8 cellular contexts compared by ENCODE assay signal in the genomic region with DNA sequence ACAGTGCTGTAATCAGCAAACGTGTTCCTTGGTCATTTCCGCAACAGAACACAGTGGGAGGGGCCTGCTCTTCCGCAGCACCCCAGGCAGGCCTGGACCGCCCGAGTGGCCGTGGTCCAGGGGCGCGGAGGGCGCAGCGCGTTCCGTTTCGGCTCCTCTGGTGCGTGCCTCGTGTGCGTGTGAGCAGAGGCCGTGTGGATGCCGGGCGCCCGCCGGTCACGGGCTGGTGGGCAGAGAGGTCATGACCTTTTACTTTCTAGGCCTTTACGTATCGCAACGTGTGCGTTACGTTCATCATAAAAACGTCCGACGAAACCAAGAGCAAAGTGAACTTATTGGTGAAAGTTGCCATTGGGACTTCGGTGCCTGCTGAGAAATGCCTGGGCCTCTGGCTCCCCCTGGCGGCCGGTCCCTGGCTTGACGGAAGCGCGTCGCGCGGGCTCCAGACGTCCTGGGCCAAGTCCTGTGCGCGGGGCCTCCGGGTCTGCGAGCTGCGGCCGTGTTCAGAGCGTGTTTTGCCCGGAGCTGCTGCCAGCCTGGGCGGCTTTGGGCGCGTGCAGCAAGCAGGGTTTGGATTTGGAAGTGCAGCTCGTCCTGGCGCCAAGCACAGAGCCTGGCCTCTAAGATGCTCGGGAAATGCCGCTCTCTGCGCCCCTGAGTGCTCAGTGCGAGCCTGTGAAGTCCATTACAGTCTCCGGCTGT. TPM values are rescaled to one million over a fixed set of nuclear protein-coding genes. Genes with fewer than 3 reads are reported as not detected.
DNase-seq lines count a peak whose midpoint lies in the region; FAIRE-seq and TF ChIP-seq lines count a peak whose summit lies in the region.

No MANE protein-coding gene starts in this region.

- intact Hi-C loops in left ventricle myocardium inferior (cut with micrococcal nuclease) = no loop called here

- H3K27me3 ChIP-seq in MG63 (no peaks in the 10 kb centered on the region), left ventricle myocardium inferior (ENCODE audit: low read depth) (no peaks in the 10 kb centered on the region), rectal smooth muscle tissue (ENCODE audit: control insufficient read depth, insufficient read depth, low read length) (no peaks in the 10 kb centered on the region)

- H3K9me3 ChIP-seq in MG63 = no peaks in the 10 kb centered on the region
- no peaks in the 10 kb centered on the region for H3K9me3 ChIP-seq in left ventricle myocardium inferior (replicated peaks)

- H3K36me3 ChIP-seq in MG63 (no peaks in the 10 kb centered on the region), left ventricle myocardium inferior (no peaks in the 10 kb centered on the region), rectal smooth muscle tissue (ENCODE audit: control insufficient read depth, insufficient read depth, low read length) (no peaks in the 10 kb centered on the region)

- no peak overlapping the region for H3K9ac ChIP-seq in rectal smooth muscle tissue (ENCODE audit: low read length)

- DNase-seq in NK-92 treated with Interleukin-12 subunit alpha and Interleukin-12 subunit beta, amount 100 ng/mL, for 24 hours (lab: John Stamatoyannopoulos, UW) = peak; percentile 46
- DNase-seq in NK-92 (lab: John Stamatoyannopoulos, UW; ENCODE audit: unreplicated experiment) (no peak), MG63 (peak; percentile 77), T-helper 2 cell (peak; percentile 61 to 85 (median 73)), amniotic epithelial cell (ENCODE audit: low read depth) (peak; percentile 90), left ventricle myocardium inferior (peak; percentile 86), urothelium cell line (ENCODE audit: low spot score) (peak; percentile 75)

- FAIRE-seq in urothelium cell line (lab: Jason Lieb, UNC) = no peak

- peak overlapping the region; percentile 91 for H3K27ac ChIP-seq in left ventricle myocardium inferior (replicated peaks)
- peak overlapping the region; percentile 81 for H3K27ac ChIP-seq in rectal smooth muscle tissue (ENCODE audit: low read depth, low read length)

- H3K4me1 ChIP-seq in left ventricle myocardium inferior = peaks cover 38% of the 10 kb centered on the region
- H3K4me1 ChIP-seq in rectal smooth muscle tissue (ENCODE audit: control insufficient read depth, insufficient read depth, low read length) = peaks cover 7% of the 10 kb centered on the region

- H3K4me3 ChIP-seq in MG63 (peak overlapping the region; percentile 37), left ventricle myocardium inferior (peak overlapping the region; percentile 62), rectal smooth muscle tissue (ENCODE audit: low read length) (peak overlapping the region; percentile 55)

- TF ChIP-seq CTCF in left ventricle myocardium inferior (IDR thresholded peaks at IDR 0.05; ENCODE audit: borderline replicate concordance) = peak; percentile 97

RNA-seq across cellular contexts. Expression of a gene that starts 34.4 kb away (rescaled TPM):
- 22.4 and 26.4 TPM in 2 replicates for total RNA-seq in MG63 (2014; rRNA removed; shearing (Covaris generic); ENCODE audit: low replicate concordance)
- total RNA-seq in left ventricle myocardium inferior = 66.5 TPM
